Comparison of ENCODE assay signal across 28 cellular contexts in the genomic region with DNA sequence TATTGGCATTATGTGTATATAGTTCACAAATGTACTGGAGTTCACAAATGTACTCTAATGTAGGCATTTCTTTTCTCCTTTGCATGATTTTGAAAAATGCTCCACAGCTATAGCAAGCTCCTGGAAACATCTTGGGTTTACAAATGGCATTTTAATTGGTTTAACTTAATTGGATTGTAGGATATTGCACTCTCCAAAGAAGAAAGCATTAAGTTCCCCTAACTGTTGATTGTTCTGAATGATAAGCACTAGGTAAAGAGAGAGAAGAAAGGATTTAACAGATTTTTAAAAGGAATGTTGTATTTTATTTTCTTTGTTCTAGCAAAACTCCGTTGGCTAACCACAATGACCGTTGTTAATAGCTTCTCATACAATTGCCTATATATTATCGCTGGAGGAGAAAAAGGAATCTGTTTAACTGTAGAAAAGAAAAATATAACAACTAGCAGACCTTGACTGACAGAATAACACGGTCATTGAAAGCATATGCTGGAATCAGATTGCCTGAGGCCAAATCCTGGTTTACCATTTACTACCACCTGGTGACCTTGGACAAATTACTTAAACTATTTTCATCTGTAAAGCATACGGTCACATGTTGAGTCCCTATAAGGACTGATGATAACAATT.
"Had no signal": no experiment of that assay in that cellular context is flagged by ENCODE, and none has a peak within 500 bp of the region (broad histone marks: within the 10 kb centered on the region; RNA-seq: fewer than 3 reads in every experiment).

No MANE protein-coding gene starts in this region.

- H3K9me3 ChIP-seq: breast epithelium, esophagus squamous epithelium, heart right ventricle, left lung, lower lobe of right lung, right lobe of liver, testis, transverse colon had no signal

- H3K27me3 Mint-ChIP-seq: activated CD4-positive, alpha-beta T cell treated with anti-CD3 and anti-CD28 coated beads, Interleukin-2, amount 10 ng/mL, durations not matched to agents 7 days and 5 days; activated CD8-positive, alpha-beta T cell treated with anti-CD3 and anti-CD28 coated beads for 36 hours; activated T-helper 17 cell treated with anti-CD3 and anti-CD28 coated beads, Interleukin-2, amount 50 U/mL, for 72 hours had no signal

- H3K4me2 ChIP-seq: neural progenitor cell had no signal

- H3K27ac Mint-ChIP-seq: activated CD4-positive, alpha-beta T cell treated with anti-CD3 and anti-CD28 coated beads, Interleukin-2, amount 10 ng/mL, durations not matched to agents 7 days and 5 days; activated CD8-positive, alpha-beta T cell treated with anti-CD3 and anti-CD28 coated beads for 36 hours; activated T-helper 17 cell treated with anti-CD3 and anti-CD28 coated beads, Interleukin-2, amount 50 U/mL, for 72 hours; natural killer cell; neural progenitor cell had no signal

- H3K36me3 Mint-ChIP-seq: natural killer cell, neural progenitor cell had no signal

- H3K4me3 ChIP-seq: breast epithelium, esophagus squamous epithelium, heart right ventricle, left lung, lower lobe of right lung, neural progenitor cell, right lobe of liver, testis, transverse colon had no signal

- DNase-seq: activated CD4-positive, alpha-beta T cell treated with anti-CD3 and anti-CD28 coated beads, Interleukin-2, amount 10 ng/mL, durations not matched to agents 7 days and 5 days; activated CD4-positive, CD25-positive, alpha-beta regulatory T cell treated with anti-CD3 and anti-CD28 coated beads, Interleukin-2, amount 50 U/mL, for 72 hours; activated CD8-positive, alpha-beta T cell treated with anti-CD3 and anti-CD28 coated beads for 36 hours; activated gamma-delta T cell treated with Interleukin-2 at 50 U/mL for 16 hours; activated naive CD4-positive, alpha-beta T cell treated with anti-CD3 and anti-CD28 coated beads, Interleukin-2, amount 50 U/mL, for 16 hours; activated T-cell treated with anti-CD3 and anti-CD28 coated beads, Interleukin-2, amount 50 U/mL, for 4 hours; amniotic stem cell; dermis blood vessel endothelial cell; effector CD4-positive, alpha-beta T cell; esophagus squamous epithelium; foreskin melanocyte; heart right ventricle; left lung; lower lobe of right lung; mesenchymal stem cell; natural killer cell; occipital lobe; right lobe of liver; stimulated activated CD4-positive, alpha-beta T cell treated with anti-CD3 and anti-CD28 coated beads, Interleukin-2, amount 100 ng/mL, for 48 hours; stimulated activated naive CD8-positive, alpha-beta T cell treated with anti-CD3 and anti-CD28 coated beads, Interleukin-15, Interleukin-2, amounts not matched to agents 100 U/mL and 50 U/mL, for 24 hours; testis; transverse colon had no signal

- H3K4me3 Mint-ChIP-seq: activated CD4-positive, alpha-beta T cell treated with anti-CD3 and anti-CD28 coated beads, Interleukin-2, amount 10 ng/mL, durations not matched to agents 7 days and 5 days; activated CD8-positive, alpha-beta T cell treated with anti-CD3 and anti-CD28 coated beads for 36 hours; activated T-cell treated with anti-CD3 and anti-CD28 coated beads, Interleukin-2, amount 50 U/mL, for 4 hours; activated T-helper 17 cell treated with anti-CD3 and anti-CD28 coated beads, Interleukin-2, amount 50 U/mL, for 72 hours; central memory CD8-positive, alpha-beta T cell; natural killer cell; neural progenitor cell had no signal

- H3K4me1 ChIP-seq: breast epithelium, esophagus squamous epithelium, heart right ventricle, left lung, lower lobe of right lung, parathyroid adenoma, right lobe of liver, testis, transverse colon had no signal

- H3K27ac ChIP-seq: breast epithelium, epithelial cell of prostate, esophagus squamous epithelium, heart right ventricle, left lung, lower lobe of right lung, neural progenitor cell, parathyroid adenoma, right lobe of liver, testis, transverse colon had no signal

- H3K9ac ChIP-seq: neural progenitor cell, parathyroid adenoma had no signal

- H3K36me3 ChIP-seq: breast epithelium, esophagus squamous epithelium, heart right ventricle, left lung, lower lobe of right lung, neural progenitor cell, right lobe of liver, transverse colon had no signal

- H3K4me1 Mint-ChIP-seq: activated CD4-positive, alpha-beta T cell treated with anti-CD3 and anti-CD28 coated beads, Interleukin-2, amount 10 ng/mL, durations not matched to agents 7 days and 5 days; activated T-helper 17 cell treated with anti-CD3 and anti-CD28 coated beads, Interleukin-2, amount 50 U/mL, for 72 hours; central memory CD8-positive, alpha-beta T cell; natural killer cell had no signal

- H3K27me3 ChIP-seq: breast epithelium, esophagus squamous epithelium, heart right ventricle, left lung, neural progenitor cell, right lobe of liver, testis, transverse colon had no signal

- H3K9me3 Mint-ChIP-seq: activated CD4-positive, alpha-beta T cell treated with anti-CD3 and anti-CD28 coated beads, Interleukin-2, amount 10 ng/mL, durations not matched to agents 7 days and 5 days; activated CD8-positive, alpha-beta T cell treated with anti-CD3 and anti-CD28 coated beads for 36 hours; activated T-cell treated with anti-CD3 and anti-CD28 coated beads, Interleukin-2, amount 50 U/mL, for 4 hours; central memory CD8-positive, alpha-beta T cell; neural progenitor cell had no signal
